19 cellular contexts compared by ENCODE assay signal in the genomic region with DNA sequence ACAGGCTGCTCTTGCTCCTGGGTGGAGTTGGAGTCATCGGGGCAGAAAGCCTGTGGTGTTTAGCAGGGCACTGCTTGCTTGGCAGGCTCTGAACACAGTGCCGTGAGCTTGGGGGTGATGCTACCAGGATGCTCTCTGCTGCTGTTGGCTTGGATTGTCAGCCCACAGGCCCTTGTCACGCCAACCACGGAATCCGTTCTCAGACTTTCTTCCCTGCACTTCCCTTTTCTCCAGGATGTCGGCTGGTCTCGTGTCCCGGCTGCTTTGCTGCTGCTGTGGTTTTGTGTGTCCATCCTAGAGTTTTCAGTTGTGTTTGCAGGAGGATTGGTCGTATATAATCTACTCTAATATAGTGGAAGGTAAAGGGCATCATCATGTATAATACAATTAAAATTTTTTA.
"Had no signal": no experiment of that assay in that cellular context is flagged by ENCODE, and none has a peak within 500 bp of the region (broad histone marks: within the 10 kb centered on the region; RNA-seq: fewer than 3 reads in every experiment).

No MANE protein-coding gene starts in this region.

- ATAC-seq: activated CD4-positive, CD25-positive, alpha-beta regulatory T cell treated with anti-CD3 and anti-CD28 coated beads, Interleukin-2, amount 50 U/mL, for 24 hours; activated CD8-positive, alpha-beta T cell treated with anti-CD3 and anti-CD28 coated beads, Interleukin-2, amount 10 ng/mL, durations not matched to agents 7 days and 5 days; body of pancreas; left lung; naive thymus-derived CD4-positive, alpha-beta T cell; sciatic nerve; stimulated activated naive CD8-positive, alpha-beta T cell treated with anti-CD3 and anti-CD28 coated beads, Interleukin-15, amount 100 ng/mL, for 72 hours had no signal

- H3K4me1 ChIP-seq: body of pancreas, left lung, parathyroid adenoma, upper lobe of left lung had no signal

- H3K27ac ChIP-seq: body of pancreas, dorsolateral prefrontal cortex, left lung, neutrophil, parathyroid adenoma, upper lobe of left lung had no signal

- H3K36me3 ChIP-seq: left lung, neutrophil, upper lobe of left lung had no signal

- H3K27me3 ChIP-seq: body of pancreas had no signal

- H3K9ac ChIP-seq: parathyroid adenoma had no signal

- H3K4me2 ChIP-seq: smooth muscle cell had no signal

- H3K9me3 ChIP-seq: body of pancreas, neutrophil had no signal

- H3K4me3 ChIP-seq: body of pancreas, dorsolateral prefrontal cortex, left lung, smooth muscle cell, upper lobe of left lung had no signal

- DNase-seq: activated CD4-positive, alpha-beta T cell treated with anti-CD3 and anti-CD28 coated beads, Interleukin-2, amount 10 ng/mL, durations not matched to agents 7 days and 5 days; activated CD8-positive, alpha-beta T cell treated with anti-CD3 and anti-CD28 coated beads, Interleukin-2, amount 10 ng/mL, durations not matched to agents 7 days and 5 days; activated naive CD4-positive, alpha-beta T cell treated with anti-CD3 and anti-CD28 coated beads for 36 hours; activated T-cell treated with anti-CD3 and anti-CD28 coated beads, Interleukin-2, amount 50 U/mL, for 24 hours; hypothalamus; mesenchymal stem cell; naive thymus-derived CD4-positive, alpha-beta T cell; stimulated activated CD4-positive, alpha-beta T cell treated with anti-CD3 and anti-CD28 coated beads, Interleukin-4, amount 100 ng/mL, for 1 hour; stimulated activated naive CD8-positive, alpha-beta T cell treated with anti-CD3 and anti-CD28 coated beads, Interleukin-15, amount 100 ng/mL, for 72 hours; T1000; upper lobe of left lung had no signal
